Comparison of ENCODE assay signal across 8 cellular contexts in genomic region chr18:31685097-31686082, GRCh38. TPM values are rescaled to one million over a fixed set of nuclear protein-coding genes. Genes with fewer than 3 reads are reported as not detected.
DNase-seq lines count a peak whose midpoint lies in the region; TF ChIP-seq lines count a peak whose summit lies in the region.

No MANE protein-coding gene starts in this region.

- H3K36me3 ChIP-seq in SK-N-MC (ENCODE audit: insufficient read depth, low read length) (no peaks in the 10 kb centered on the region), right atrium auricular region (no peaks in the 10 kb centered on the region)

- H3K4me3 Mint-ChIP-seq in H9 (peak overlapping the region; percentile 74 to 88), progenitor cell of endocrine pancreas (ENCODE audit: low read depth) (peak overlapping the region; percentile 90)

- peaks cover 11% of the 10 kb centered on the region for H3K23me2 ChIP-seq in H9 (ENCODE audit: insufficient read length, low read depth, low read length, poor library complexity, severe bottlenecking)

- peak; percentile 95 for DNase-seq in GM12865 (ENCODE audit: low read depth)
- peak; percentile 86 for DNase-seq in H9
- DNase-seq in M059J (ENCODE audit: low read depth) = peak; percentile 63
- no peak for DNase-seq in SK-N-MC (ENCODE audit: low read depth, low spot score)
- DNase-seq in right atrium auricular region (ENCODE audit: low spot score) = no peak
- DNase-seq in progenitor cell of endocrine pancreas (ENCODE audit: low spot score, unreplicated experiment) = peak; percentile 77
- DNase-seq in superior temporal gyrus (ENCODE audit: extremely low spot score) = no peak

- H2BK120ac ChIP-seq in H9 (ENCODE audit: low read depth, low read length, poor library complexity, severe bottlenecking) = no peak overlapping the region

- peaks cover 3% of the 10 kb centered on the region for H3K79me1 ChIP-seq in H9 (ENCODE audit: insufficient read depth, low read depth, low read length, poor library complexity, severe bottlenecking)

- H3K4me1 Mint-ChIP-seq in H9 (peaks cover 44 to 46% of the 10 kb centered on the region in 2 experiments), progenitor cell of endocrine pancreas (ENCODE audit: low read depth) (peaks cover 31% of the 10 kb centered on the region)

- H4K8ac ChIP-seq in H9 (replicated peaks; ENCODE audit: insufficient read length, low read depth, low read length) = no peak overlapping the region

- H3K27ac Mint-ChIP-seq in H9 (peak overlapping the region; percentile 89 to 95 (median 90)), progenitor cell of endocrine pancreas (peak overlapping the region; percentile 97)

- H3K4me3 ChIP-seq in GM12865 (ENCODE audit: low read depth, low read length) (peak overlapping the region; percentile 88), SK-N-MC (peak overlapping the region; percentile 67), right atrium auricular region (peak overlapping the region; percentile 51 to 77)

- H3K9ac ChIP-seq in H9 (ENCODE audit: extremely low read depth, insufficient read length, low read length) (peak overlapping the region; percentile 5), SK-N-MC (ENCODE audit: insufficient read length) (no peak overlapping the region)

- no peak overlapping the region for H4K91ac ChIP-seq in H9 (ENCODE audit: insufficient read length, low read depth, low read length)

- peaks cover 18% of the 10 kb centered on the region; the same call in 1 of the 2 replicates for H3K79me2 ChIP-seq in H9 (ENCODE audit: insufficient read depth, low read length)

- H2BK20ac ChIP-seq in H9 (ENCODE audit: low read depth, low read length, poor library complexity, severe bottlenecking) = no peak overlapping the region

- H3K36me3 Mint-ChIP-seq in H9 (ENCODE audit: insufficient read depth in 1 of 3, low read depth in 3 of 3) (peaks cover 0 to 3% (median 0%) of the 10 kb centered on the region in 3 experiments; a peak in 2 of 7 replicates), progenitor cell of endocrine pancreas (ENCODE audit: insufficient read depth) (no peaks in the 10 kb centered on the region)

- no peak overlapping the region for H3K56ac ChIP-seq in H9 (ENCODE audit: insufficient read length, low read depth, low read length)

- WGBS in H9 (ENCODE audit: extremely low coverage, insufficient read length, low lambda C conversion rate) = no CpG with 5 or more reads among the region's 115 CpGs

- no peak overlapping the region for H4K5ac ChIP-seq in H9 (ENCODE audit: insufficient read length, low read depth, low read length)

- no peak overlapping the region for H3K4ac ChIP-seq in H9 (ENCODE audit: low read depth, low read length)

- H3K27me3 Mint-ChIP-seq in H9 (ENCODE audit: low read depth) (no peaks in the 10 kb centered on the region), progenitor cell of endocrine pancreas (no peaks in the 10 kb centered on the region)

- H3K27ac ChIP-seq in H9 (ENCODE audit: insufficient read length, low read depth, low read length) = peak overlapping the region; percentile 0
- no peak overlapping the region for H3K27ac ChIP-seq in SK-N-MC
- H3K27ac ChIP-seq in angular gyrus (ENCODE audit: low read depth, low read length) = peak overlapping the region; percentile 79
- peak overlapping the region; percentile 69 to 89 for H3K27ac ChIP-seq in right atrium auricular region

- peak overlapping the region; percentile 90; the same call in 1 of the 2 replicates for H3K14ac ChIP-seq in H9 (ENCODE audit: insufficient read depth, low read length)

- no peaks in the 10 kb centered on the region for H3K27me3 ChIP-seq in H9 (ENCODE audit: insufficient read depth, low read length)
- no peaks in the 10 kb centered on the region for H3K27me3 ChIP-seq in right atrium auricular region

- no peak overlapping the region for H3K23ac ChIP-seq in H9 (ENCODE audit: insufficient read length, low read depth, low read length)

- TF ChIP-seq CTCF in GM12865 (IDR thresholded peaks at IDR 0.05; ENCODE audit: insufficient read depth, low read depth, low read length, missing control alignments) = peak; percentile 43
- TF ChIP-seq CTCF in H9 (conservative IDR thresholded peaks at IDR 0.05) = peak; percentile 59
- TF ChIP-seq CTCF in right atrium auricular region (IDR thresholded peaks at IDR 0.05) = peak; percentile 31 to 62
- peak; percentile 58 for TF ChIP-seq CTCF in progenitor cell of endocrine pancreas (IDR thresholded peaks at IDR 0.05; ENCODE audit: unreplicated experiment)

- H3T11ph ChIP-seq in H9 (ENCODE audit: low read length) = no peak overlapping the region

- no peaks in the 10 kb centered on the region for H3K9me3 ChIP-seq in H9 (ENCODE audit: control insufficient read depth, low read depth, low read length)
- no peaks in the 10 kb centered on the region for H3K9me3 ChIP-seq in SK-N-MC (ENCODE audit: low read depth, low read length)
- H3K9me3 ChIP-seq in right atrium auricular region = no peaks in the 10 kb centered on the region

- H3K4me2 ChIP-seq in H9 (ENCODE audit: insufficient read depth, insufficient read length, low read length) = peak overlapping the region; percentile 53

- H3K4me1 ChIP-seq in H9 (ENCODE audit: insufficient read depth, low read length) (peaks cover 8% of the 10 kb centered on the region), right atrium auricular region (peaks cover 0 to 6% of the 10 kb centered on the region in 2 donors)

- H4K20me1 ChIP-seq in H9 (ENCODE audit: control insufficient read depth, insufficient read depth, insufficient read length) = no peaks in the 10 kb centered on the region

- no peak overlapping the region for H2AFZ ChIP-seq in H9 (ENCODE audit: low read length)

- H3K9me3 Mint-ChIP-seq in H9 = no peaks in the 10 kb centered on the region; a peak in 1 of 5 replicates
- H3K9me3 Mint-ChIP-seq in progenitor cell of endocrine pancreas (ENCODE audit: low read depth) = no peaks in the 10 kb centered on the region

- H3K18ac ChIP-seq in H9 (ENCODE audit: insufficient read length, low read depth, low read length) = no peak overlapping the region

- no peak overlapping the region for H2AK5ac ChIP-seq in H9 (ENCODE audit: insufficient read length, low read length)

- H2BK12ac ChIP-seq in H9 (ENCODE audit: insufficient read length, low read depth, low read length) = no peak overlapping the region

- no peak overlapping the region for H2BK5ac ChIP-seq in H9 (ENCODE audit: insufficient read length, low read length)

- H2BK15ac ChIP-seq in H9 (ENCODE audit: low read depth, low read length) = no peak overlapping the region

RNA-seq across cellular contexts. Expression of gene B4GALT6, which starts 1.0 kb away (rescaled TPM):
- 34.0 and 34.1 TPM in 2 replicates for total RNA-seq in H9 (2021)
- total RNA-seq in M059J (2014; rRNA removed; shearing (Covaris generic)) = 1.6 and 3.8 TPM in 2 replicates
- 1 to 10 TPM; 3.4 to 5.6 TPM for total RNA-seq in right atrium auricular region
- 32.2 and 33.1 TPM in 2 replicates for total RNA-seq in progenitor cell of endocrine pancreas

Comparison
In these comparisons a context has a peak if more than half of its experiments do, and no peak if none do; other contexts are left out.
1. DNase-seq: peak in GM12865 (single experiment), H9 (single experiment), M059J (single experiment) and progenitor cell of endocrine pancreas (single experiment); none in SK-N-MC (single experiment), right atrium auricular region (single experiment) and superior temporal gyrus (single experiment).
2. Peak in every context shown above with its lines, with median percentiles within 50 percentile points of each other: H3K4me3 ChIP-seq and CTCF ChIP-seq.